Comparison of ENCODE assay signal across 9 cellular contexts in the genomic region with DNA sequence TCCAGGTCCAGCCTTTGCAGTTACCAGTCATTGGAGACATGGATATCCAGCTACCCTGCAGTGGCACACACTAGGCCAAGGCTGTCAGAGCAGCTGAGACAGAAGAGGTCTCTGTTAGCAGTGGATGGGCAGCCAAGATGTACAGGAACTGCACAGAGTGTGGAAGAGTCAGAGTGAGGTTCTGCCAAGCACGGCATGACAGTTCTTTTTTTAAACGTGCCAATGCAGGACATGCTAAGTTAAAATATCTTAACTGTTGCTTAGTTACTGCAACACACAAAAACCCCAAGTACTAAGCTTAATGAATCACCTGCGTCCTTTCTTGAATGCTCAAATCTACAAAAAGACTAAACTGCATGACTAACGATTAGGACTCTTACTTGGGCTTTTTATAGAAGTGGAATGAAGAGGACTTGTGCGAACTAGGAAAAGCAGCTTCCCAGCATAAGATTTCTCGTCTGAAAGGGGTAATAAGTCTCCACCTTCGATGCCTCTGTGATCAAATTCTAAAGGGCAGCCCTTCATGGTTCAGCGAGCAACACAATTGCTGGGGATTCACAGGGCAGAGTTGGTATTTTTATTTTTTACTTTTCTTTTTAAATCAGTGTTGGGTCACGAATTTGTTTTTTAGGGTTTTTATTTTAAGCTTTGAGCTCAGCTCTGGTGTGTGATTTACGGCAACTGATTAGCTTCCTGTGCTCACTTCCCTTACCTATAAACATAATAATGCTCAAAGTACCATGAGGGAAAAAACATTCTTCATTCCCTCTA. TPM values are rescaled to one million over a fixed set of nuclear protein-coding genes. Genes with fewer than 3 reads are reported as not detected.
DNase-seq lines count a peak whose midpoint lies in the region; ATAC-seq, FAIRE-seq and TF ChIP-seq lines count a peak whose summit lies in the region.
"Had no signal": no experiment of that assay in that cellular context is flagged by ENCODE, and none has a peak within 500 bp of the region (broad histone marks: within the 10 kb centered on the region; RNA-seq: fewer than 3 reads in every experiment).

No MANE protein-coding gene starts in this region.

- H3K4me1 Mint-ChIP-seq in nephron, result peaks cover 30% of the 10 kb centered on the region

- H3K27ac Mint-ChIP-seq in nephron, result peak overlapping the region; percentile 83 to 89 (median 87)

- intact Hi-C loops in endothelial cell of umbilical vein (cut with micrococcal nuclease), result no loop called here

- peaks cover 10% of the 10 kb centered on the region for H3K4me1 ChIP-seq in endothelial cell of umbilical vein (ENCODE audit: control insufficient read depth, extremely low read depth, insufficient read depth, low read length)

- FAIRE-seq in GM18507 (lab: Jason Lieb, UNC), result peak; percentile 74
- FAIRE-seq in endothelial cell of umbilical vein (lab: Jason Lieb, UNC), result peak; percentile 72

- no peaks in the 10 kb centered on the region for H3K27me3 ChIP-seq in AG04450 (ENCODE audit: control insufficient read depth, insufficient read depth, low read length)
- H3K27me3 ChIP-seq in endothelial cell of umbilical vein (ENCODE audit: control insufficient read depth in 2 of 2, insufficient read depth in 2 of 2, low read length in 2 of 2), result no peaks in the 10 kb centered on the region

- POLR2A ChIA-PET in AG04450 (lab: Yijun Ruan, JAX), result interaction anchor here (0.6 to 1.6 kb wide), 6 partner anchors 12 to 36 kb away, joined by 3 to 8 read pairs (median 4); partner anchors contain the start of gene MAPK1IP1L
- POLR2A ChIA-PET in endothelial cell of umbilical vein (lab: Charles Lee), result interaction anchor here (0.6 to 1.5 kb wide), 2 partner anchors 8 to 12 kb away, joined by 5 read pairs; no protein-coding TSS in a partner anchor

- peaks cover 0 to 2% of the 10 kb centered on the region in 2 experiments for H3K36me3 ChIP-seq in endothelial cell of umbilical vein (ENCODE audit: control insufficient read depth in 2 of 2, extremely low read depth in 1 of 2, insufficient read depth in 2 of 2, low read length in 2 of 2)

- peak overlapping the region in 1 of 3 experiments; percentile 6 for H3K4me3 Mint-ChIP-seq in nephron

- no peaks in the 10 kb centered on the region for H3K27me3 Mint-ChIP-seq in nephron (ENCODE audit: low read depth)

- H3K79me2 ChIP-seq in endothelial cell of umbilical vein (ENCODE audit: control insufficient read depth, insufficient read depth, low read length), result no peaks in the 10 kb centered on the region

- DNase-seq in AG04450 (ENCODE audit: low read depth, low spot score) (no peak), GM18507 (ENCODE audit: extremely low spot score, insufficient read length, low read depth) (no peak), T-helper 22 cell (ENCODE audit: low read depth) (peak; percentile 11), endothelial cell of umbilical vein (ENCODE audit: low read depth, low spot score) (peak; percentile 63), NCI-H2171 (lab: John Stamatoyannopoulos, UW) (no peak)
- DNase-seq in activated effector memory CD4-positive, alpha-beta T cell treated with Interleukin-2 at 50 U/mL for 16 hours, result no peak

- no peaks in the 10 kb centered on the region for H3K9me3 Mint-ChIP-seq in nephron

- peak; percentile 53 for ATAC-seq in HG02981 (IDR thresholded peaks at IDR 0.05; ENCODE audit: unreplicated experiment)

- H3K9me1 ChIP-seq in endothelial cell of umbilical vein (replicated peaks; ENCODE audit: control insufficient read depth, extremely low read depth, insufficient read depth, low read length), result no peaks in the 10 kb centered on the region

- TF ChIP-seq CTCF in AG04450 (IDR thresholded peaks at IDR 0.05; ENCODE audit: low read depth, low read length), result no peak
- no peak for TF ChIP-seq CTCF in endothelial cell of umbilical vein (IDR thresholded peaks at IDR 0.05; ENCODE audit: extremely low read depth in 1 of 2, insufficient read depth in 1 of 2, low read depth in 1 of 2, low read length in 2 of 2)
- no peak for TF ChIP-seq CTCF in nephron (IDR thresholded peaks at IDR 0.05; ENCODE audit: unreplicated experiment in 3 of 3)

- no peak overlapping the region for H3K9ac ChIP-seq in endothelial cell of umbilical vein (replicated peaks; ENCODE audit: extremely low read depth, insufficient read depth, low read length)

- BruUV-seq in endothelial cell of umbilical vein (replicated peaks; lab: Mats Ljungman, UMichigan), result no TSS peak

- peak; percentile 20 for TF ChIP-seq POLR2A in endothelial cell of umbilical vein (IDR thresholded peaks at IDR 0.05; ENCODE audit: low read depth, low read length)

- no peak overlapping the region for H2AFZ ChIP-seq in endothelial cell of umbilical vein (ENCODE audit: low read depth, low read length)

- peaks cover 13% of the 10 kb centered on the region for H3K36me3 Mint-ChIP-seq in nephron (ENCODE audit: low read depth)

- CTCF ChIA-PET in AG04450 (lab: Charles Lee), result interaction anchor here (0.9 to 3.3 kb wide), 7 partner anchors 15 to 375 kb away, joined by 3 to 30 read pairs (median 6); partner anchors contain the start of gene MAPK1IP1L
- CTCF ChIA-PET in endothelial cell of umbilical vein (lab: Charles Lee), result interaction anchor here (0.6 to 2.3 kb wide), 9 partner anchors 10 to 387 kb away, joined by 3 to 21 read pairs (median 3); partner anchors contain the start of genes MAPK1IP1L, SOCS4 and WDHD1

- dilution Hi-C loops in endothelial cell of umbilical vein (cut with MboI; ENCODE audit: extremely low pct_ligation_motif_present, low sequenced_read_pairs), result no loop called here

- H3K27ac ChIP-seq in AG04450 (ENCODE audit: low read depth, low read length) (peak overlapping the region; percentile 66), endothelial cell of umbilical vein (ENCODE audit: insufficient read depth, low read depth, low read length) (peak overlapping the region; percentile 31)
- H3K27ac ChIP-seq: neutrophil had no signal

- no peak overlapping the region for H3K4me3 ChIP-seq in AG04450 (ENCODE audit: low read depth, low read length)
- H3K4me3 ChIP-seq in endothelial cell of umbilical vein (replicated peaks in 1 of 3; ENCODE audit: insufficient read depth in 1 of 3, low read depth in 1 of 3, low read length in 3 of 3), result no peak overlapping the region

- H3K4me2 ChIP-seq in endothelial cell of umbilical vein (ENCODE audit: insufficient read depth, low read length), result peak overlapping the region; percentile 19

- H3K9me3 ChIP-seq in AG04450 (ENCODE audit: control insufficient read depth, insufficient read depth, low read length), result no peaks in the 10 kb centered on the region
- H3K9me3 ChIP-seq in endothelial cell of umbilical vein (replicated peaks; ENCODE audit: control insufficient read depth, insufficient read depth, low read length), result no peaks in the 10 kb centered on the region
- H3K9me3 ChIP-seq: neutrophil had no signal

- H4K20me1 ChIP-seq in endothelial cell of umbilical vein (replicated peaks; ENCODE audit: control insufficient read depth, extremely low read depth, insufficient read depth, low read length), result no peaks in the 10 kb centered on the region

TF ChIP-seq in endothelial cell of umbilical vein, 7 proteins besides CTCF, POLR2A, EP300 and RAD21 (continues in another document):
- no peak for TF ChIP-seq FOS (IDR thresholded peaks at IDR 0.05; ENCODE audit: borderline replicate concordance, insufficient read depth, low read length)

RNA-seq across cellular contexts. Expression of gene MAPK1IP1L, which starts 20.6 kb away (rescaled TPM):
- polyA plus RNA-seq in AG04450 (2011; rRNA removed), result 65.3 and 86.7 TPM in 2 replicates
- polyA minus RNA-seq in AG04450 (2011; rRNA and poly(A)+ RNA removed), result 210 and 277 TPM in 2 replicates
- 129 and 139 TPM in 2 replicates for total RNA-seq in endothelial cell of umbilical vein
- polyA plus RNA-seq in endothelial cell of umbilical vein, result 208 and 244 TPM in 2 replicates
- polyA plus RNA-seq in endothelial cell of umbilical vein (2011; cell fraction: cytosol; rRNA removed), result 140 and 156 TPM in 2 replicates
- 61.1 and 78.5 TPM in 2 replicates for polyA plus RNA-seq in endothelial cell of umbilical vein (2011; cell fraction: nucleus; rRNA removed)
- 56.7 and 94.7 TPM in 2 replicates for polyA plus RNA-seq in endothelial cell of umbilical vein (2012)
- polyA minus RNA-seq in endothelial cell of umbilical vein, result 288 and 322 TPM in 2 replicates
- 312 TPM for polyA minus RNA-seq in endothelial cell of umbilical vein (2011; cell fraction: cytosol; rRNA and poly(A)+ RNA removed)
- 60.5 and 75.3 TPM in 2 replicates for polyA minus RNA-seq in endothelial cell of umbilical vein (2011; cell fraction: nucleus; rRNA and poly(A)+ RNA removed)

RNA-seq across cellular contexts. Expression of gene SOCS4, which starts 45.0 kb away (rescaled TPM):
- polyA plus RNA-seq in AG04450 (2011; rRNA removed), result 8.1 and 11.1 TPM in 2 replicates
- 13.5 and 16.7 TPM in 2 replicates for polyA minus RNA-seq in AG04450 (2011; rRNA and poly(A)+ RNA removed)
- 26.7 and 28.7 TPM in 2 replicates for total RNA-seq in endothelial cell of umbilical vein
- polyA plus RNA-seq in endothelial cell of umbilical vein, result 3.6 and 6.4 TPM in 2 replicates
- 4.8 and 4.9 TPM in 2 replicates for polyA plus RNA-seq in endothelial cell of umbilical vein (2011; cell fraction: cytosol; rRNA removed)
- 5.4 and 9.3 TPM in 2 replicates for polyA plus RNA-seq in endothelial cell of umbilical vein (2011; cell fraction: nucleus; rRNA removed)
- polyA plus RNA-seq in endothelial cell of umbilical vein (2012), result 10.2 and 14.5 TPM in 2 replicates
- 10.9 and 11.7 TPM in 2 replicates for polyA minus RNA-seq in endothelial cell of umbilical vein
- 7.5 TPM for polyA minus RNA-seq in endothelial cell of umbilical vein (2011; cell fraction: cytosol; rRNA and poly(A)+ RNA removed)
- 10.5 and 12.4 TPM in 2 replicates for polyA minus RNA-seq in endothelial cell of umbilical vein (2011; cell fraction: nucleus; rRNA and poly(A)+ RNA removed)

RNA-seq across cellular contexts. Expression of gene WDHD1, which starts 45.2 kb away (rescaled TPM):
- 4.2 and 6.7 TPM in 2 replicates for polyA plus RNA-seq in AG04450 (2011; rRNA removed)
- polyA minus RNA-seq in AG04450 (2011; rRNA and poly(A)+ RNA removed), result 5.6 and 9.7 TPM in 2 replicates
- 22.5 TPM in 2 replicates for total RNA-seq in endothelial cell of umbilical vein
- polyA plus RNA-seq in endothelial cell of umbilical vein, result 2.1 and 3.1 TPM in 2 replicates
- 5.2 and 5.7 TPM in 2 replicates for polyA plus RNA-seq in endothelial cell of umbilical vein (2011; cell fraction: cytosol; rRNA removed)
- polyA plus RNA-seq in endothelial cell of umbilical vein (2011; cell fraction: nucleus; rRNA removed), result 6.8 and 11.1 TPM in 2 replicates
- 8.9 and 15.2 TPM in 2 replicates for polyA plus RNA-seq in endothelial cell of umbilical vein (2012)
- 9.8 and 15.3 TPM in 2 replicates for polyA minus RNA-seq in endothelial cell of umbilical vein
- polyA minus RNA-seq in endothelial cell of umbilical vein (2011; cell fraction: cytosol; rRNA and poly(A)+ RNA removed), result 21.0 TPM
- 11.1 and 15.8 TPM in 2 replicates for polyA minus RNA-seq in endothelial cell of umbilical vein (2011; cell fraction: nucleus; rRNA and poly(A)+ RNA removed)

RNA-seq across cellular contexts. Expression of gene LGALS3, which starts 57.0 kb away (rescaled TPM):
- polyA plus RNA-seq in AG04450 (2011; rRNA removed) (303 and 383 TPM in 2 replicates), endothelial cell of umbilical vein (55.1 and 68.1 TPM in 2 replicates)
- 113 and 122 TPM in 2 replicates for polyA minus RNA-seq in AG04450 (2011; rRNA and poly(A)+ RNA removed)
- total RNA-seq in endothelial cell of umbilical vein, result 27.8 and 33.8 TPM in 2 replicates
- polyA plus RNA-seq in endothelial cell of umbilical vein (2011; cell fraction: cytosol; rRNA removed), result 20.6 and 31.7 TPM in 2 replicates
- polyA plus RNA-seq in endothelial cell of umbilical vein (2011; cell fraction: nucleus; rRNA removed), result 13.9 and 16.4 TPM in 2 replicates
- 49.4 and 57.6 TPM in 2 replicates for polyA plus RNA-seq in endothelial cell of umbilical vein (2012)
- 19.6 and 23.3 TPM in 2 replicates for polyA minus RNA-seq in endothelial cell of umbilical vein
- 99.8 TPM for polyA minus RNA-seq in endothelial cell of umbilical vein (2011; cell fraction: cytosol; rRNA and poly(A)+ RNA removed)
- 4.0 and 5.2 TPM in 2 replicates for polyA minus RNA-seq in endothelial cell of umbilical vein (2011; cell fraction: nucleus; rRNA and poly(A)+ RNA removed)

Comparison
In these comparisons a context has a peak if more than half of its experiments do, and no peak if none do; other contexts are left out.
1. DNase-seq: peak in T-helper 22 cell (single experiment) and endothelial cell of umbilical vein (single experiment); none in AG04450 (single experiment), GM18507 (single experiment), NCI-H2171 (single experiment) and activated effector memory CD4-positive, alpha-beta T cell treated with Interleukin-2 at 50 U/mL for 16 hours (single experiment).